In the genomic region with DNA sequence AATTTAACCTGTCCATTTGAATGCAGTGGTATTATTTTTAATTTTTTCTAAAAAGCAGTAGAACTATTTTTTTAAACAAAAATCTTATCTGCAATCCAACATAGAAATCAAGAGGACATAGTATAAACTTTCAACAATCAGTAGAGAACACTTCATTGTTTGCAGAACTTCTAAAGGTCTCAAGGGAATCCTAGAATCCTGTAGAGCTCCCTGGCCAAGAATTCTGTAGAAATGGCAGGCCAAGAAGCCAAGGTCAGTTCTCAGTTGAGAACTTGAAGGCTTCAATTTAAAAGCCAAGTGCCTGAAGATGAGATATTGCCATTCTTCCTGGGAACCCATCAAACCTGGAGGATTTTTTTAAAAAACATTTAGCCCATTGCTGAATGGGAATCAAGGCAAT, we compare ENCODE assay signal across 17 cellular contexts.
DNase-seq lines count a peak whose midpoint lies in the region; ATAC-seq and TF ChIP-seq lines count a peak whose summit lies in the region.
"Had no signal": no experiment of that assay in that cellular context is flagged by ENCODE, and none has a peak within 500 bp of the region (broad histone marks: within the 10 kb centered on the region; RNA-seq: fewer than 3 reads in every experiment).

No MANE protein-coding gene starts in this region.

- H3K4me3 ChIP-seq in cardiac fibroblast (replicated peaks in 1 of 2; ENCODE audit: low read depth in 2 of 2, low read length in 2 of 2): no peak overlapping the region
- H3K4me3 ChIP-seq in choroid plexus epithelial cell (ENCODE audit: low read depth, low read length): no peak overlapping the region
- no peak overlapping the region for H3K4me3 ChIP-seq in fibroblast of mammary gland (ENCODE audit: control insufficient read depth, low read depth, low read length)
- H3K4me3 ChIP-seq in fibroblast of the aortic adventitia (ENCODE audit: low read depth, low read length): no peak overlapping the region
- H3K4me3 ChIP-seq: GM23338 had no signal

- no peak for ATAC-seq in GM21717 (IDR thresholded peaks at IDR 0.05; ENCODE audit: unreplicated experiment)
- no peak for ATAC-seq in GM18861 (IDR thresholded peaks at IDR 0.05; ENCODE audit: unreplicated experiment)
- ATAC-seq: GM23338, HCT116 had no signal

- no peak for TF ChIP-seq CTCF in cardiac fibroblast (IDR thresholded peaks at IDR 0.05; ENCODE audit: low read depth, low read length)
- no peak for TF ChIP-seq CTCF in choroid plexus epithelial cell (conservative IDR thresholded peaks at IDR 0.05; ENCODE audit: low read depth, low read length)
- TF ChIP-seq CTCF in fibroblast of mammary gland (conservative IDR thresholded peaks at IDR 0.05; ENCODE audit: control insufficient read depth, insufficient read depth, low read depth, low read length): no peak
- TF ChIP-seq CTCF in fibroblast of the aortic adventitia (IDR thresholded peaks at IDR 0.05; ENCODE audit: insufficient read depth, low read length): no peak

- DNase-seq in cardiac fibroblast (ENCODE audit: low read depth in 2 of 2) (peak; percentile 33 to 65), choroid plexus epithelial cell (ENCODE audit: low read depth) (peak; percentile 22), fibroblast of mammary gland (ENCODE audit: low read depth) (peak; percentile 27), fibroblast of the aortic adventitia (ENCODE audit: low read depth) (peak; percentile 86), OCI-M1 (lab: John Stamatoyannopoulos, UW) (no peak), NCI-H446 treated with DMSO at 0.1 percent for 48 hours (lab: John Stamatoyannopoulos, UW) (no peak)
- DNase-seq: C1 segment of cervical spinal cord; Calu3; CD4-positive, alpha-beta memory T cell; COR-L47; DMS79 treated with DMSO at 0.1 percent for 48 hours; GF-D8; H9 had no signal

Comparison
In these comparisons a context has a peak if more than half of its experiments do, and no peak if none do; other contexts are left out.
1. DNase-seq: peak in cardiac fibroblast (2 of 2), choroid plexus epithelial cell (single experiment), fibroblast of mammary gland (single experiment) and fibroblast of the aortic adventitia (single experiment); none in OCI-M1 (single experiment) and NCI-H446 treated with DMSO at 0.1 percent for 48 hours (single experiment).